In the genomic region with DNA sequence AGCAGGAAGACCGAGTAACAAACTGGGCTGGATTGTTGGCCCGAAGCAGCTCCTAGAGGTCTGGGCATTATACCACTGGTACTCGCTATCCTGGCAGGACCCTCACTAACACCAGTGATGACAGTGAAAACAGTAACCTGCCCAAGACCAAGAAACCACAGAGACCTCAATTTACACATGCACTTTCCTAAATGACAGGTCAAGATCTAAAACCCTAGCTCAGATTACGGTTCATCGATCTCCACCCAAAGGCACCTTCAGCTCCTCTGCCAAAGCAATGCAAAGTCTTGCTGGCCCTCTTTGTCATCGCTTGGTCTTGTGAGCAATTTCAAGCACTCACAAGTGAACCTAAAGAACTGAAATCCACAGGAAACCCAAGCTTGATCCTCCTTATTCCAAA, we compare ENCODE assay signal across 9 cellular contexts. TPM values are rescaled to one million over a fixed set of nuclear protein-coding genes. Genes with fewer than 3 reads are reported as not detected.
DNase-seq lines count a peak whose midpoint lies in the region; ATAC-seq and TF ChIP-seq lines count a peak whose summit lies in the region.
"Had no signal": no experiment of that assay in that cellular context is flagged by ENCODE, and none has a peak within 500 bp of the region (broad histone marks: within the 10 kb centered on the region; RNA-seq: fewer than 3 reads in every experiment).

No MANE protein-coding gene starts in this region.

- POLR2A ChIA-PET in CD4-positive, alpha-beta memory T cell (lab: Charles Lee; ENCODE audit: partially characterized antibody), result interaction anchor here (0.8 to 5.1 kb wide), 7 partner anchors 12 to 406 kb away, joined by 3 to 27 read pairs (median 5); a partner anchor contains a TSS

- H4K20me1 ChIP-seq in OCI-LY1 (ENCODE audit: insufficient read depth, low read length) (no peaks in the 10 kb centered on the region), neural progenitor cell (ENCODE audit: low read depth) (peaks cover 58% of the 10 kb centered on the region)

- H3K9me2 ChIP-seq in OCI-LY1 (ENCODE audit: low read depth, low read length), result no peaks in the 10 kb centered on the region

- peaks cover 30 to 56% (median 42%) of the 10 kb centered on the region in 4 donors for H3K4me1 Mint-ChIP-seq in CD4-positive, alpha-beta memory T cell
- H3K4me1 Mint-ChIP-seq in neural progenitor cell, result peaks cover 26% of the 10 kb centered on the region

- H2AFZ ChIP-seq in OCI-LY1 (ENCODE audit: low read length) (no peak overlapping the region), neural progenitor cell (replicated peaks) (no peak overlapping the region)

- H3K4me2 ChIP-seq in OCI-LY1 (ENCODE audit: low read length) (peak overlapping the region; percentile 97), neural progenitor cell (peak overlapping the region; percentile 90)

- CTCF ChIA-PET in CD4-positive, alpha-beta memory T cell (lab: Charles Lee; ENCODE audit: partially characterized antibody), result interaction anchor here (0.7 kb wide), 1 partner anchor 63 kb away, joined by 3 read pairs; no protein-coding TSS in a partner anchor

- peak overlapping the region; percentile 76 for H3K27ac ChIP-seq in CD4-positive, alpha-beta memory T cell (ENCODE audit: low read depth, low read length)
- H3K27ac ChIP-seq in OCI-LY1 (ENCODE audit: low read depth, low read length, poor library complexity, severe bottlenecking) (peak overlapping the region; percentile 56), neural progenitor cell (no peak overlapping the region)
- H3K27ac ChIP-seq in effector memory CD4-positive, alpha-beta T cell (ENCODE audit: insufficient read depth, low read length, poor library complexity, severe bottlenecking), result peak overlapping the region; percentile 26

- peaks cover 0 to 2% (median 0%) of the 10 kb centered on the region in 8 donors for H3K9me3 Mint-ChIP-seq in CD4-positive, alpha-beta memory T cell
- H3K9me3 Mint-ChIP-seq in neural progenitor cell, result no peaks in the 10 kb centered on the region

- H3K27me3 ChIP-seq in CD4-positive, alpha-beta memory T cell (ENCODE audit: insufficient read depth, low read length), result no peaks in the 10 kb centered on the region
- H3K27me3 ChIP-seq in OCI-LY1 (ENCODE audit: insufficient read depth, low read length) (no peaks in the 10 kb centered on the region), neural progenitor cell (no peaks in the 10 kb centered on the region)
- no peaks in the 10 kb centered on the region for H3K27me3 ChIP-seq in effector memory CD4-positive, alpha-beta T cell (replicated peaks; ENCODE audit: control insufficient read depth, insufficient read depth, low read length, poor library complexity, severe bottlenecking)

- no peak for DNase-seq in CD4-positive, alpha-beta memory T cell
- DNase-seq in effector memory CD4-positive, alpha-beta T cell, result no peak
- no peak for DNase-seq in neural progenitor cell (ENCODE audit: low spot score)
- DNase-seq in NCI-H146 treated with DMSO at 0.1 percent for 48 hours (lab: John Stamatoyannopoulos, UW; ENCODE audit: unreplicated experiment), result no peak
- no peak for DNase-seq in globus pallidus (ENCODE audit: low spot score)
- DNase-seq: activated CD8-positive, alpha-beta memory T cell treated with anti-CD3 and anti-CD28 coated beads, Interleukin-2, amount 50 U/mL, for 48 hours had no signal

- H3K36me3 Mint-ChIP-seq in CD4-positive, alpha-beta memory T cell, result peaks cover 22 to 45% of the 10 kb centered on the region in 2 donors
- H3K36me3 Mint-ChIP-seq in neural progenitor cell, result peaks cover 36% of the 10 kb centered on the region

- H3K27ac Mint-ChIP-seq in CD4-positive, alpha-beta memory T cell, result peak overlapping the region; percentile 86 to 96 (median 92)
- no peak overlapping the region for H3K27ac Mint-ChIP-seq in neural progenitor cell

- no peaks in the 10 kb centered on the region for H3K27me3 Mint-ChIP-seq in CD4-positive, alpha-beta memory T cell
- H3K27me3 Mint-ChIP-seq in neural progenitor cell (ENCODE audit: insufficient read depth, low read depth), result peaks cover 6% of the 10 kb centered on the region

- intact Hi-C loops in CD4-positive, alpha-beta memory T cell (cut with micrococcal nuclease), result loop anchor here (1.0 to 2.0 kb wide), 2 partner anchors 55 to 355 kb away; a partner anchor contains a TSS

- H3K36me3 ChIP-seq in CD4-positive, alpha-beta memory T cell (ENCODE audit: insufficient read depth, low read length), result peaks cover 15% of the 10 kb centered on the region
- H3K36me3 ChIP-seq in OCI-LY1 (ENCODE audit: insufficient read depth, low read length) (peaks cover 19% of the 10 kb centered on the region), neural progenitor cell (peaks cover 3% of the 10 kb centered on the region)
- H3K36me3 ChIP-seq in effector memory CD4-positive, alpha-beta T cell (ENCODE audit: control insufficient read depth, insufficient read depth, low read length), result peaks cover 15% of the 10 kb centered on the region

- peak overlapping the region; percentile 91 to 98 (median 94) for H3K4me3 Mint-ChIP-seq in CD4-positive, alpha-beta memory T cell
- H3K4me3 Mint-ChIP-seq in neural progenitor cell, result peak overlapping the region; percentile 97

- peak overlapping the region; percentile 88; the same call in 1 of the 2 replicates for H3K9ac ChIP-seq in OCI-LY1 (ENCODE audit: low read length)
- H3K9ac ChIP-seq in neural progenitor cell, result peak overlapping the region; percentile 14

- TF ChIP-seq CTCF in OCI-LY1 (IDR thresholded peaks at IDR 0.05; ENCODE audit: low read length), result no peak
- no peak for TF ChIP-seq CTCF in neural progenitor cell (IDR thresholded peaks at IDR 0.05)

- H3K4me3 ChIP-seq in CD4-positive, alpha-beta memory T cell (ENCODE audit: low read length in 2 of 2), result peak overlapping the region; percentile 53 to 76
- H3K4me3 ChIP-seq in OCI-LY1 (ENCODE audit: low read depth, low read length, poor library complexity, severe bottlenecking), result peak overlapping the region; percentile 84
- H3K4me3 ChIP-seq in effector memory CD4-positive, alpha-beta T cell (ENCODE audit: insufficient read depth, low read depth, low read length, poor library complexity, severe bottlenecking), result no peak overlapping the region
- peak overlapping the region; percentile 87 for H3K4me3 ChIP-seq in neural progenitor cell

- H3F3A ChIP-seq in OCI-LY1 (ENCODE audit: insufficient read depth, low read length), result no peaks in the 10 kb centered on the region
- H3F3A ChIP-seq in neural progenitor cell (ENCODE audit: low read depth), result peaks cover 29% of the 10 kb centered on the region

- peaks cover 27% of the 10 kb centered on the region for H3K4me1 ChIP-seq in CD4-positive, alpha-beta memory T cell (ENCODE audit: insufficient read depth, low read length)
- H3K4me1 ChIP-seq in OCI-LY1 (ENCODE audit: insufficient read depth, low read length, severe bottlenecking) (peaks cover 28% of the 10 kb centered on the region), neural progenitor cell (peaks cover 16% of the 10 kb centered on the region)
- H3K4me1 ChIP-seq in effector memory CD4-positive, alpha-beta T cell (ENCODE audit: control insufficient read depth, insufficient read depth, low read length, poor library complexity, severe bottlenecking), result peaks cover 17% of the 10 kb centered on the region

- no peak for TF ChIP-seq POLR2A in GM18505 (IDR thresholded peaks at IDR 0.05; ENCODE audit: borderline replicate concordance, extremely low read depth, insufficient read depth, insufficient read length)

- no peaks in the 10 kb centered on the region for H3K9me3 ChIP-seq in CD4-positive, alpha-beta memory T cell (ENCODE audit: control insufficient read depth in 1 of 2, low read length in 2 of 2)
- H3K9me3 ChIP-seq in OCI-LY1 (ENCODE audit: low read length), result no peaks in the 10 kb centered on the region
- H3K9me3 ChIP-seq in effector memory CD4-positive, alpha-beta T cell (ENCODE audit: control insufficient read depth, low read length), result no peaks in the 10 kb centered on the region
- H3K9me3 ChIP-seq in neural progenitor cell (ENCODE audit: low read depth), result no peaks in the 10 kb centered on the region

- ATAC-seq in GM18505 (IDR thresholded peaks at IDR 0.05; ENCODE audit: unreplicated experiment), result no peak
- no peak for ATAC-seq in HG02981 (IDR thresholded peaks at IDR 0.05; ENCODE audit: unreplicated experiment)

- H3K79me2 ChIP-seq in OCI-LY1 (ENCODE audit: insufficient read depth, low read length) (no peaks in the 10 kb centered on the region), neural progenitor cell (ENCODE audit: low read depth) (peaks cover 64% of the 10 kb centered on the region)

RNA-seq across cellular contexts. Expression of a gene that starts 1.5 kb away (rescaled TPM):
- total RNA-seq in CD4-positive, alpha-beta memory T cell, result 10 to 100 TPM; 55.9 to 66.3 TPM
- polyA plus RNA-seq in CD4-positive, alpha-beta memory T cell, result 10 to 100 TPM; 10.2 to 16.6 TPM
- 45.6 and 81.1 TPM in 2 replicates for total RNA-seq in neural progenitor cell (ENCODE audit: low replicate concordance)

RNA-seq across cellular contexts. Expression of a gene that starts 27.3 kb away (rescaled TPM):
- total RNA-seq in CD4-positive, alpha-beta memory T cell, result 10 to 100 TPM; 44.4 to 46.8 TPM
- polyA plus RNA-seq in CD4-positive, alpha-beta memory T cell, result 1 to 10 TPM; 4.3 to 9.6 TPM
- total RNA-seq in neural progenitor cell (ENCODE audit: low replicate concordance), result 15.2 and 19.2 TPM in 2 replicates

RNA-seq across cellular contexts. Expression of a gene that starts 45.3 kb away (rescaled TPM):
- total RNA-seq in CD4-positive, alpha-beta memory T cell, result 10 to 100 TPM; 93.5 to 99.0 TPM
- 100 to 1,000 TPM; 391 to 517 TPM for polyA plus RNA-seq in CD4-positive, alpha-beta memory T cell
- total RNA-seq in neural progenitor cell (ENCODE audit: low replicate concordance), result 127 and 141 TPM in 2 replicates

RNA-seq across cellular contexts. Expression of a gene that starts 49.7 kb away (rescaled TPM):
- total RNA-seq in CD4-positive, alpha-beta memory T cell, result not detected
- polyA plus RNA-seq in CD4-positive, alpha-beta memory T cell, result not detected
- total RNA-seq in neural progenitor cell (ENCODE audit: low replicate concordance), result 16.7 and 23.8 TPM in 2 replicates

RNA-seq across cellular contexts. Expression of a gene that starts 55.7 kb away (rescaled TPM):
- 1,000 to 10,000 TPM; 1,511 to 1,572 TPM for total RNA-seq in CD4-positive, alpha-beta memory T cell
- 1,000 to 10,000 TPM in 1 of 2 donors, 100 to 1,000 TPM in 1; 728 to 1,314 TPM for polyA plus RNA-seq in CD4-positive, alpha-beta memory T cell
- 1,779 and 3,404 TPM in 2 replicates for total RNA-seq in neural progenitor cell (ENCODE audit: low replicate concordance)
